ENCODE assay signal across 9 cellular contexts in the genomic region with DNA sequence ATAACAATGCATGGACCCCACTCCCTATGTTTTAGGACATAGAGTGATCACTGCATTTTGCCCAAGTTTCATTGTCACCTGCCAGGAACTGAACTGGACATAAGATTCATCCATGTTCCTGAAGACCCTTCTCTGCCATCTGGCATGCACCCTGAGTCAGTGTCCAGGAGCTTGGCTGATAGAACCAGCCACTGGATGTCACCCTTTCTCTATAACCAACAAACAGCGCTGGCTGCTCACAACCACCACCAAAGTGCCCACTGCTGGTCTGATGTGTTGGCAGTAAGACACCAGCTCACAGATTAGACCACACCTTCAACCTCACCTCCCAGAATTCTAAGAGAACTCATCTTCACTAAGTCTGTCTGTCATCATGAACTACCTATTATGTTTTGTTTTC.
DNase-seq lines count a peak whose midpoint lies in the region; ATAC-seq and TF ChIP-seq lines count a peak whose summit lies in the region.
"Had no signal": no experiment of that assay in that cellular context is flagged by ENCODE, and none has a peak within 500 bp of the region (broad histone marks: within the 10 kb centered on the region; RNA-seq: fewer than 3 reads in every experiment).

No MANE protein-coding gene starts in this region.

- H3K27ac ChIP-seq in DND-41 (ENCODE audit: low read length) = no peak overlapping the region
- H3K27ac ChIP-seq in heart right ventricle = no peak overlapping the region
- H3K27ac ChIP-seq: dorsolateral prefrontal cortex had no signal

- no peaks in the 10 kb centered on the region for H4K20me1 ChIP-seq in DND-41 (ENCODE audit: insufficient read depth, low read length)

- 29 to 32% methylated on average over 1 of the region's 1 CpG for WGBS in heart right ventricle, 2 donors

- intact Hi-C loops in heart right ventricle (cut with DNase I) = loop anchor here in 9 of 10 donors (2.0 to 10.0 kb wide), 7 partner anchors 129 to 769 kb away; no protein-coding TSS in a partner anchor

- no peaks in the 10 kb centered on the region for H3K36me3 ChIP-seq in DND-41 (ENCODE audit: insufficient read depth, low read length)
- no peaks in the 10 kb centered on the region for H3K36me3 ChIP-seq in heart right ventricle

- in situ Hi-C loops in KBM-7 (cut with MboI; ENCODE audit: low pct_unique_long_range_greater_than_20kb, low sequenced_read_pairs) = no loop called here

- no peak overlapping the region for H2AFZ ChIP-seq in DND-41 (ENCODE audit: low read depth, low read length)

- no peak overlapping the region for H3K4me2 ChIP-seq in DND-41 (ENCODE audit: insufficient read depth, low read length)

- DNase-seq in DND-41 = peak; percentile 4
- peak; percentile 2 for DNase-seq in KBM-7
- DNase-seq in RKO (ENCODE audit: low spot score) = peak; percentile 54
- peak; percentile 14 to 21 for DNase-seq in heart right ventricle
- DNase-seq in activated effector memory CD4-positive, alpha-beta T cell treated with Interleukin-2 at 50 U/mL for 16 hours = no peak

- ATAC-seq in DND-41 (ENCODE audit: insufficient read depth, low read depth) (no peak), heart right ventricle (peak; percentile 42 to 92 (median 81)), HG03045 (IDR thresholded peaks at IDR 0.05; ENCODE audit: unreplicated experiment) (no peak), GM19455 (IDR thresholded peaks at IDR 0.05; ENCODE audit: unreplicated experiment) (no peak), HG02571 (IDR thresholded peaks at IDR 0.05; ENCODE audit: unreplicated experiment) (no peak)

- TF ChIP-seq CTCF in DND-41 (IDR thresholded peaks at IDR 0.05; ENCODE audit: borderline replicate concordance, extremely low read depth, low read length, poor library complexity, severe bottlenecking) (peak; percentile 23), heart right ventricle (IDR thresholded peaks at IDR 0.05) (peak in 8 of 9 donors; percentile 19 to 62 (median 48))

- H3K27me3 ChIP-seq in DND-41 (ENCODE audit: insufficient read depth, low read length, poor library complexity) = peaks cover 10% of the 10 kb centered on the region
- no peaks in the 10 kb centered on the region for H3K27me3 ChIP-seq in heart right ventricle

- no peaks in the 10 kb centered on the region for H3K79me2 ChIP-seq in DND-41 (ENCODE audit: insufficient read depth, low read length)

- H3K4me3 ChIP-seq in DND-41 (ENCODE audit: low read depth in 1 of 2, low read length in 2 of 2) (no peak overlapping the region), heart right ventricle (no peak overlapping the region)
- H3K4me3 ChIP-seq: dorsolateral prefrontal cortex had no signal

- H3K4me1 ChIP-seq in DND-41 (ENCODE audit: insufficient read depth, low read length) (no peaks in the 10 kb centered on the region), heart right ventricle (no peaks in the 10 kb centered on the region)

- H3K9me3 ChIP-seq in DND-41 (ENCODE audit: insufficient read depth, low read length, severe bottlenecking) = no peaks in the 10 kb centered on the region
- no peaks in the 10 kb centered on the region for H3K9me3 ChIP-seq in heart right ventricle

- H3K9ac ChIP-seq in DND-41 (ENCODE audit: low read depth, low read length) = no peak overlapping the region

Comparison
In these comparisons a context has a peak if more than half of its experiments do, and no peak if none do; other contexts are left out.
1. ATAC-seq: peak in heart right ventricle (8 of 8); none in DND-41 (single experiment), HG03045 (single experiment), GM19455 (single experiment) and HG02571 (single experiment).